ENCODE assay signal across 1 cellular context in the genomic region with DNA sequence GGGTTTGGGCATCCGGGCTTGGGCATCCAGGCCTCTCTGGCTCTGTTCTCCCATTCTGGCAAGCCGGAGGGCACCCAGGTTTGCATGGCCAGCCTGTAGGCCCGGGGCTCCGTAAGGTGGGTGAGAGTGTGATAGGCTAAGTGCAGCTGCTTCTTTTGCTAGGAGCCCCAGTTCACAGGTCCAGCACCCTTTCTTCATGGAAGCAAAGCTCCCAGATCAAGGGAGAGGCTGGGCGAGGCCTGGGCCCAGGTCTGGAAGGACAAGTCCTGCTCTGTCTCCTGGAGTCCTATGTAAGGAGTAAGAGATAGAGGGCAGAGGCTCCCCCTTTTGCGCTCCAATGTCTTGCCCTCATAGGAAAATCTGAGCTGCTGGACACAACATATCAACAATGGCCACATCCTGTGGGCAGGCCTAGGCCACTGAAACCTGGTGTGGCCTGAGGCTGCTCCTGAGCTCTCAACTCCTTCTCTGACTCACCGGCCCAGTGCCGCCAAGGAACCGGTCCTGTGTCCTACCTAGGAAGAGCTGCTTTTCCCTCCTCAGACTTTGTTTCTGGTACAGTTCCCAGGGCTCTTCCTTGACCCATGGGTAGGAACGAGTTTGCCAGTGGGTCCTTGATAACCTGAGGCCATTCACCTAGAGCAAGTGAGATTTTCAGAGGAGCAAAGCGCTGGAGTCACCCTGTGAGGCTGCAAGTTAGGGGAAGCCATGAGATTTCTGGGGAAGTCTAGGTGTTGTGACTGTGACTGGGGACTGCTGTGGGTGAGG.
TF ChIP-seq lines count a peak whose summit lies in the region.

No MANE protein-coding gene starts in this region.

TF ChIP-seq in H1, 55 proteins besides CTCF, POLR2A, EP300 and RAD21:
- TF ChIP-seq RNF2 (IDR thresholded peaks at IDR 0.05; ENCODE audit: borderline replicate concordance, low read depth, low read length, missing control alignments, poor library complexity, severe bottlenecking) (peak; percentile 28), EZH2 (IDR thresholded peaks at IDR 0.05; ENCODE audit: low read depth, low read length, severe bottlenecking) (peak; percentile 51), KDM4A (IDR thresholded peaks at IDR 0.05; ENCODE audit: low read depth, low read length, severe bottlenecking) (no peak), SUZ12 (IDR thresholded peaks at IDR 0.05; ENCODE audit: low read length) (peak; percentile 37), MAFK (IDR thresholded peaks at IDR 0.05; ENCODE audit: low read depth, low read length) (no peak), PHF8 (conservative IDR thresholded peaks at IDR 0.05; ENCODE audit: low read depth, low read length) (no peak), KDM5A (IDR thresholded peaks at IDR 0.05; ENCODE audit: low read length) (no peak)
